In the genomic region with DNA sequence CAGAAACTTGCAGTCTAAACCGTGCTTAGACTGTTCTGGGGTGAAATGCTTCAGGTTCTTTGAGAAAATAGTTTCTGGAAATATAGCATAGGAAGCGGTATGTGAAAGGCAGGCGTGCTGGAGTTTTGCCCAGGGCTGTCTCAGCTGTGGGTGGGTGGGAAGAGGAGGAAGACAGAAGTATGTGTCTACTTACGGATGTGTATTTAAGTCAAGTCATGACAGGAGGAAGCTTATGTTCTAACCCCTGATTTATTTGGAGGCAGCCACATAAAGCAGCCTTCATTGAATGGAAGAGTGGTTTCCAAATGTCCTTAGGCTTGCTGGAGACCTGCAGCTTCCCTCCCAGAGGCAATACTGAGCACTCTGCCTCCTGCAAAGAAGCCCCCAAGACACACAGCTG, we compare ENCODE assay signal across 13 cellular contexts.
A peak's percentile ranks its signal among the peaks of the same experiment; 100 is the strongest.
DNase-seq lines count a peak whose midpoint lies in the region; ATAC-seq and TF ChIP-seq lines count a peak whose summit lies in the region.
"Had no signal": no experiment of that assay in that cellular context is flagged by ENCODE, and none has a peak within 500 bp of the region (broad histone marks: within the 10 kb centered on the region; RNA-seq: fewer than 3 reads in every experiment).

No MANE protein-coding gene starts in this region.

- ATAC-seq in activated CD8-positive, alpha-beta T cell treated with anti-CD3 and anti-CD28 coated beads for 36 hours, result no peak
- no peak for ATAC-seq in activated CD8-positive, alpha-beta T cell treated with anti-CD3 and anti-CD28 coated beads, Interleukin-2, amount 10 ng/mL, durations not matched to agents 7 days and 5 days
- ATAC-seq in HG03439 (IDR thresholded peaks at IDR 0.05; ENCODE audit: unreplicated experiment), result no peak
- ATAC-seq: A549 had no signal

- H3K36me3 Mint-ChIP-seq in activated CD8-positive, alpha-beta T cell treated with anti-CD3 and anti-CD28 coated beads for 36 hours (ENCODE audit: low read depth), result no peaks in the 10 kb centered on the region
- H3K36me3 Mint-ChIP-seq in activated CD8-positive, alpha-beta T cell treated with anti-CD3 and anti-CD28 coated beads, Interleukin-2, amount 10 ng/mL, durations not matched to agents 7 days and 5 days (ENCODE audit: low read depth), result peaks cover 2% of the 10 kb centered on the region
- no peaks in the 10 kb centered on the region for H3K36me3 Mint-ChIP-seq in CD14-positive monocyte

- H3K27me3 Mint-ChIP-seq in activated CD8-positive, alpha-beta T cell treated with anti-CD3 and anti-CD28 coated beads for 36 hours, result peaks cover 20% of the 10 kb centered on the region
- peaks cover 26% of the 10 kb centered on the region for H3K27me3 Mint-ChIP-seq in activated CD8-positive, alpha-beta T cell treated with anti-CD3 and anti-CD28 coated beads, Interleukin-2, amount 10 ng/mL, durations not matched to agents 7 days and 5 days (ENCODE audit: low read depth)
- H3K27me3 Mint-ChIP-seq in CD14-positive monocyte (ENCODE audit: low read depth in 3 of 3), result no peaks in the 10 kb centered on the region

- H3K9me3 ChIP-seq in SK-N-SH, result no peaks in the 10 kb centered on the region
- H3K9me3 ChIP-seq in WERI-Rb-1 (ENCODE audit: severe bottlenecking), result peaks cover 2% of the 10 kb centered on the region
- H3K9me3 ChIP-seq: A549 had no signal

- H3K9ac ChIP-seq in SK-N-SH, result no peak overlapping the region

- peaks cover 32% of the 10 kb centered on the region for H3K4me1 Mint-ChIP-seq in activated CD8-positive, alpha-beta T cell treated with anti-CD3 and anti-CD28 coated beads for 36 hours (ENCODE audit: low read depth)
- peaks cover 11% of the 10 kb centered on the region for H3K4me1 Mint-ChIP-seq in activated CD8-positive, alpha-beta T cell treated with anti-CD3 and anti-CD28 coated beads, Interleukin-2, amount 10 ng/mL, durations not matched to agents 7 days and 5 days (ENCODE audit: low read depth)
- H3K4me1 Mint-ChIP-seq in CD14-positive monocyte, result peaks cover 22% of the 10 kb centered on the region

- H3K9me2 ChIP-seq in SK-N-SH, result no peaks in the 10 kb centered on the region

- no peak for TF ChIP-seq CTCF in activated CD8-positive, alpha-beta T cell treated with anti-CD3 and anti-CD28 coated beads for 36 hours (IDR thresholded peaks at IDR 0.05)
- TF ChIP-seq CTCF in SK-N-SH (IDR thresholded peaks at IDR 0.05), result no peak
- TF ChIP-seq CTCF in CD14-positive monocyte (IDR thresholded peaks at IDR 0.05), result no peak
- no peak for TF ChIP-seq CTCF in WERI-Rb-1 (IDR thresholded peaks at IDR 0.05; ENCODE audit: low read depth, low read length)

- H3K36me3 ChIP-seq in SK-N-SH (replicated peaks in 1 of 2; ENCODE audit: control insufficient read depth in 1 of 2, insufficient read depth in 2 of 2, low read length in 1 of 2), result no peaks in the 10 kb centered on the region
- no peaks in the 10 kb centered on the region for H3K36me3 ChIP-seq in WERI-Rb-1

- H3K4me3 Mint-ChIP-seq in activated CD8-positive, alpha-beta T cell treated with anti-CD3 and anti-CD28 coated beads for 36 hours, result no peak overlapping the region
- H3K4me3 Mint-ChIP-seq in activated CD8-positive, alpha-beta T cell treated with anti-CD3 and anti-CD28 coated beads, Interleukin-2, amount 10 ng/mL, durations not matched to agents 7 days and 5 days, result no peak overlapping the region
- H3K4me3 Mint-ChIP-seq in CD14-positive monocyte, result peak overlapping the region in 1 of 2 donors; percentile 49
- H3K4me3 Mint-ChIP-seq: activated CD4-positive, alpha-beta T cell treated with anti-CD3 and anti-CD28 coated beads, Interleukin-2, amount 10 ng/mL, durations not matched to agents 7 days and 5 days had no signal

- H3K4me1 ChIP-seq in SK-N-SH (ENCODE audit: control insufficient read depth in 1 of 2, insufficient read depth in 2 of 2, low read depth in 1 of 2, low read length in 1 of 2), result peaks cover 0 to 12% of the 10 kb centered on the region in 2 experiments; a peak in 1 of 4 replicates
- H3K4me1 ChIP-seq: A549 had no signal

- H3K27me3 ChIP-seq in SK-N-SH (ENCODE audit: insufficient read depth), result no peaks in the 10 kb centered on the region
- no peaks in the 10 kb centered on the region for H3K27me3 ChIP-seq in WERI-Rb-1 (ENCODE audit: insufficient read depth, low read depth, severe bottlenecking)

- TF ChIP-seq EP300 in SK-N-SH (IDR thresholded peaks at IDR 0.05; ENCODE audit: borderline replicate concordance in 1 of 2, low read depth in 1 of 2, low read length in 1 of 2), result no peak

- H4K20me1 ChIP-seq in SK-N-SH (ENCODE audit: insufficient read depth), result no peaks in the 10 kb centered on the region

- H3F3A ChIP-seq in SK-N-SH (replicated peaks; ENCODE audit: insufficient read depth), result no peaks in the 10 kb centered on the region

- H3K27ac ChIP-seq in SK-N-SH (ENCODE audit: low read depth in 2 of 2, low read length in 1 of 2), result peak overlapping the region in 1 of 2 experiments; percentile 50; a peak in 2 of 4 replicates
- H3K27ac ChIP-seq in WERI-Rb-1, result no peak overlapping the region
- H3K27ac ChIP-seq: A549 had no signal

- no peaks in the 10 kb centered on the region for H3K9me3 Mint-ChIP-seq in activated CD8-positive, alpha-beta T cell treated with anti-CD3 and anti-CD28 coated beads for 36 hours
- no peaks in the 10 kb centered on the region for H3K9me3 Mint-ChIP-seq in activated CD8-positive, alpha-beta T cell treated with anti-CD3 and anti-CD28 coated beads, Interleukin-2, amount 10 ng/mL, durations not matched to agents 7 days and 5 days (ENCODE audit: insufficient read depth)
- H3K9me3 Mint-ChIP-seq in CD14-positive monocyte, result no peaks in the 10 kb centered on the region

- POLR2A ChIA-PET in activated CD8-positive, alpha-beta T cell treated with anti-CD3 and anti-CD28 coated beads for 36 hours (lab: Charles Lee), result no interaction called here
- POLR2A ChIA-PET in activated CD8-positive, alpha-beta T cell treated with anti-CD3 and anti-CD28 coated beads, Interleukin-2, amount 10 ng/mL, durations not matched to agents 7 days and 5 days (lab: Charles Lee), result no interaction called here
- POLR2A ChIA-PET in SK-N-SH (lab: Yijun Ruan, JAX), result no interaction called here

- H3K4me3 ChIP-seq in SK-N-SH (ENCODE audit: low read depth in 2 of 2, low read length in 1 of 2) (no peak overlapping the region), WERI-Rb-1 (ENCODE audit: low read depth, low read length) (no peak overlapping the region)
- H3K4me3 ChIP-seq: A549 had no signal

- peak overlapping the region; percentile 67 for H2AFZ ChIP-seq in SK-N-SH (ENCODE audit: low read depth)

- no peaks in the 10 kb centered on the region for H3K79me2 ChIP-seq in SK-N-SH (ENCODE audit: insufficient read depth)

- TF ChIP-seq RAD21 in SK-N-SH (IDR thresholded peaks at IDR 0.05; ENCODE audit: low read length), result no peak

- H3K4me2 ChIP-seq in SK-N-SH, result peak overlapping the region; percentile 48
- H3K4me2 ChIP-seq: A549 had no signal

- 19% methylated on average over 4 of the region's 4 CpGs for WGBS in SK-N-SH (ENCODE audit: low lambda C conversion rate)

- DNase-seq in activated CD8-positive, alpha-beta T cell treated with anti-CD3 and anti-CD28 coated beads for 36 hours, result no peak
- no peak for DNase-seq in activated CD8-positive, alpha-beta T cell treated with anti-CD3 and anti-CD28 coated beads, Interleukin-2, amount 10 ng/mL, durations not matched to agents 7 days and 5 days
- no peak for DNase-seq in SK-N-SH
- peak; percentile 19 for DNase-seq in fibroblast of peridontal ligament (ENCODE audit: extremely low read depth)
- DNase-seq in superior temporal gyrus (ENCODE audit: extremely low spot score), result peak; percentile 54
- DNase-seq in CD14-positive monocyte (ENCODE audit: low spot score), result no peak
- no peak for DNase-seq in WERI-Rb-1
- DNase-seq: activated CD4-positive, alpha-beta T cell treated with anti-CD3 and anti-CD28 coated beads, Interleukin-2, amount 10 ng/mL, durations not matched to agents 7 days and 5 days; activated gamma-delta T cell treated with Interleukin-2 at 50 U/mL for 16 hours; cortex of kidney; DMS53 had no signal

- peak overlapping the region; percentile 1 for H3K27ac Mint-ChIP-seq in activated CD8-positive, alpha-beta T cell treated with anti-CD3 and anti-CD28 coated beads for 36 hours
- H3K27ac Mint-ChIP-seq in activated CD8-positive, alpha-beta T cell treated with anti-CD3 and anti-CD28 coated beads, Interleukin-2, amount 10 ng/mL, durations not matched to agents 7 days and 5 days, result no peak overlapping the region
- H3K27ac Mint-ChIP-seq in CD14-positive monocyte, result peak overlapping the region in 1 of 7 donors; percentile 61
- H3K27ac Mint-ChIP-seq: activated CD4-positive, alpha-beta T cell treated with anti-CD3 and anti-CD28 coated beads, Interleukin-2, amount 10 ng/mL, durations not matched to agents 7 days and 5 days had no signal

- intact Hi-C loops in activated CD8-positive, alpha-beta T cell treated with anti-CD3 and anti-CD28 coated beads for 36 hours (cut with micrococcal nuclease), result no loop called here
- intact Hi-C loops in CD14-positive monocyte (cut with micrococcal nuclease), result no loop called here

- CTCF ChIA-PET in activated CD8-positive, alpha-beta T cell treated with anti-CD3 and anti-CD28 coated beads for 36 hours (lab: Charles Lee), result interaction anchor here (0.7 to 1.3 kb wide), 2 partner anchors 14 to 215 kb away, joined by 3 read pairs; no protein-coding TSS in a partner anchor
- CTCF ChIA-PET in activated CD8-positive, alpha-beta T cell treated with anti-CD3 and anti-CD28 coated beads, Interleukin-2, amount 10 ng/mL, durations not matched to agents 7 days and 5 days (lab: Charles Lee), result interaction anchor here (1.0 kb wide), 1 partner anchor 26 kb away, joined by 3 read pairs; no protein-coding TSS in a partner anchor
- CTCF ChIA-PET in SK-N-SH (lab: Yijun Ruan, JAX), result no interaction called here

TF ChIP-seq in SK-N-SH, 30 proteins besides CTCF, POLR2A, EP300 and RAD21:
- TF ChIP-seq, protein P1, sequence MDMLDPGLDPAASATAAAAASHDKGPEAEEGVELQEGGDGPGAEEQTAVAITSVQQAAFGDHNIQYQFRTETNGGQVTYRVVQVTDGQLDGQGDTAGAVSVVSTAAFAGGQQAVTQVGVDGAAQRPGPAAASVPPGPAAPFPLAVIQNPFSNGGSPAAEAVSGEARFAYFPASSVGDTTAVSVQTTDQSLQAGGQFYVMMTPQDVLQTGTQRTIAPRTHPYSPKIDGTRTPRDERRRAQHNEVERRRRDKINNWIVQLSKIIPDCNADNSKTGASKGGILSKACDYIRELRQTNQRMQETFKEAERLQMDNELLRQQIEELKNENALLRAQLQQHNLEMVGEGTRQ (IDR thresholded peaks at IDR 0.05; ENCODE audit: borderline replicate concordance, low read depth, low read length), result no peak
- TF ChIP-seq, protein P2, sequence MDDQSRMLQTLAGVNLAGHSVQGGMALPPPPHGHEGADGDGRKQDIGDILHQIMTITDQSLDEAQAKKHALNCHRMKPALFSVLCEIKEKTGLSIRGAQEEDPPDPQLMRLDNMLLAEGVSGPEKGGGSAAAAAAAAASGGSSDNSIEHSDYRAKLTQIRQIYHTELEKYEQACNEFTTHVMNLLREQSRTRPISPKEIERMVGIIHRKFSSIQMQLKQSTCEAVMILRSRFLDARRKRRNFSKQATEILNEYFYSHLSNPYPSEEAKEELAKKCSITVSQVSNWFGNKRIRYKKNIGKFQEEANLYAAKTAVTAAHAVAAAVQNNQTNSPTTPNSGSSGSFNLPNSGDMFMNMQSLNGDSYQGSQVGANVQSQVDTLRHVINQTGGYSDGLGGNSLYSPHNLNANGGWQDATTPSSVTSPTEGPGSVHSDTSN (IDR thresholded peaks at IDR 0.05), result peak; percentile 25; the same call in 1 of the 2 replicates
- no peak for TF ChIP-seq SMC3 (IDR thresholded peaks at IDR 0.05; ENCODE audit: low read depth, low read length)
TF ChIP-seq in SK-N-SH: peak in this region for 1.

Comparison
In these comparisons a context has a peak if more than half of its experiments do, and no peak if none do; other contexts are left out.
1. DNase-seq: peak in fibroblast of peridontal ligament (single experiment) and superior temporal gyrus (single experiment); none in activated CD8-positive, alpha-beta T cell treated with anti-CD3 and anti-CD28 coated beads for 36 hours (single experiment), activated CD8-positive, alpha-beta T cell treated with anti-CD3 and anti-CD28 coated beads, Interleukin-2, amount 10 ng/mL, durations not matched to agents 7 days and 5 days (single experiment), SK-N-SH (single experiment), CD14-positive monocyte (single experiment) and WERI-Rb-1 (single experiment).